Comparison of ENCODE assay signal across 9 cellular contexts in the genomic region with DNA sequence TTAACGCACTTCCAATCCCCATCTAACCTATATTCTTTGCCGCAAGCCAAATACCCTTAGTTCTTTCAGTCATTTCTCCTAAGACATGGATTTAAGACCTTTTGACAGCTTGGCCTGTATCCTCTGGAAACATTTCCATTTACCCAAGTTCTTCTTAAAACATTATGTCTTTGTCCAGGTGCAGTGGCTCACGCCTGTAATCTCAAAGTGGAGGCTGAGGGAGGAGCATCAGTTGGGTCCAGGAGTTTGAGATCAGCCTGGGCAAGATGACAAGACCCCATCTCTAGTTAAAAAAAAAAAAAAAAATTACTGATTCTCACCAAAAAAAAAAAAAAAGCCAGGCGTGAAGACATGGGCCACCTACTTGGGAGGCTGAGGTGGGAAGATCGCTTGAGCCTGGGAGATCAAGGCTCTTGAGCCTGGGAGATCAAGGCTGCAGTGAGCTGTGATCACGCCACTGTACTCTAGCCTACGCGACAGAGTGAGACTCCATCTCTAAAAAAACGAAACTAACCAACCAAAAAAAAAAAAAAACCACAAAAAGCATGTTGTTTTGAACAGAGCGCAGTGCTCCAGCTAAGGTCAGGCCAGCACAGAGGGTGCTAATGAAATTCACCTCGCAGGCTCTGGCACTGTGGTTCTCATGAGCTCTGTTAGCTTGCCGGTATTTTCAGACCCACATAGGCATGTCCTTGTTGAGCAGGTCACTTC. TPM values are rescaled to one million over a fixed set of nuclear protein-coding genes. Genes with fewer than 3 reads are reported as not detected.
DNase-seq lines count a peak whose midpoint lies in the region; ATAC-seq and TF ChIP-seq lines count a peak whose summit lies in the region.
"Had no signal": no experiment of that assay in that cellular context is flagged by ENCODE, and none has a peak within 500 bp of the region (broad histone marks: within the 10 kb centered on the region; RNA-seq: fewer than 3 reads in every experiment).

No MANE protein-coding gene starts in this region.

- H3K4me1 ChIP-seq in neural progenitor cell = peaks cover 51% of the 10 kb centered on the region

- peak overlapping the region; percentile 98 for H3K27ac Mint-ChIP-seq in neural progenitor cell

- H3K27me3 Mint-ChIP-seq in neural progenitor cell (ENCODE audit: insufficient read depth, low read depth) = peaks cover 9% of the 10 kb centered on the region

- no peaks in the 10 kb centered on the region for H3K36me3 Mint-ChIP-seq in neural progenitor cell

- H3K9ac ChIP-seq in neural progenitor cell = no peak overlapping the region

- no peak overlapping the region for H3K4me3 ChIP-seq in neural progenitor cell
- H3K4me3 ChIP-seq: pancreas had no signal

- no peaks in the 10 kb centered on the region for H4K20me1 ChIP-seq in neural progenitor cell (ENCODE audit: low read depth)

- H2AFZ ChIP-seq in neural progenitor cell (replicated peaks) = no peak overlapping the region

- no peak for TF ChIP-seq CTCF in neural progenitor cell (IDR thresholded peaks at IDR 0.05)

- H3K79me2 ChIP-seq in neural progenitor cell (ENCODE audit: low read depth) = no peaks in the 10 kb centered on the region

- H3K27me3 ChIP-seq in neural progenitor cell = no peaks in the 10 kb centered on the region
- H3K27me3 ChIP-seq: pancreas had no signal

- peaks cover 65% of the 10 kb centered on the region for H3K4me1 Mint-ChIP-seq in neural progenitor cell

- peak overlapping the region; percentile 88 for H3K27ac ChIP-seq in caudate nucleus (ENCODE audit: low read depth, low read length)
- H3K27ac ChIP-seq in neural progenitor cell = peak overlapping the region; percentile 36

- no peaks in the 10 kb centered on the region for H3K36me3 ChIP-seq in neural progenitor cell
- H3K36me3 ChIP-seq: pancreas had no signal

- H3F3A ChIP-seq in neural progenitor cell (ENCODE audit: low read depth) = peaks cover 34% of the 10 kb centered on the region

- ATAC-seq in GM18498 (IDR thresholded peaks at IDR 0.05; ENCODE audit: unreplicated experiment) (peak; percentile 41), HG03060 (IDR thresholded peaks at IDR 0.05; ENCODE audit: low read depth, unreplicated experiment) (peak; percentile 26)

- no peaks in the 10 kb centered on the region for H3K9me3 ChIP-seq in neural progenitor cell (ENCODE audit: low read depth)
- H3K9me3 ChIP-seq: pancreas had no signal

- H3K4me3 Mint-ChIP-seq in neural progenitor cell = peak overlapping the region; percentile 9

- DNase-seq in T-helper 22 cell (ENCODE audit: low read depth) (peak; percentile 47), caudate nucleus (lab: John Stamatoyannopoulos, UW) (no peak), neural progenitor cell (ENCODE audit: low spot score) (no peak), cortex of kidney (lab: John Stamatoyannopoulos, UW) (no peak), LoVo (ENCODE audit: low spot score) (no peak), RKO (ENCODE audit: low spot score) (no peak)

- no peaks in the 10 kb centered on the region for H3K9me3 Mint-ChIP-seq in neural progenitor cell

- H3K4me2 ChIP-seq in neural progenitor cell = peak overlapping the region; percentile 35

RNA-seq across cellular contexts. Expression of gene NUAK2, which starts 36.0 kb away (rescaled TPM):
- total RNA-seq in neural progenitor cell (ENCODE audit: low replicate concordance) = 29.4 and 56.2 TPM in 2 replicates

RNA-seq across cellular contexts. Expression of gene TMCC2, which starts 57.8 kb away (rescaled TPM):
- total RNA-seq in neural progenitor cell (ENCODE audit: low replicate concordance) = 7.1 and 12.1 TPM in 2 replicates
